Comparison of ENCODE assay signal across 14 cellular contexts in genomic region chr18:50289103-50289433, GRCh38. TPM values are rescaled to one million over a fixed set of nuclear protein-coding genes. Genes with fewer than 3 reads are reported as not detected.
DNase-seq lines count a peak whose midpoint lies in the region; TF ChIP-seq lines count a peak whose summit lies in the region.
"Had no signal": no experiment of that assay in that cellular context is flagged by ENCODE, and none has a peak within 500 bp of the region (broad histone marks: within the 10 kb centered on the region; RNA-seq: fewer than 3 reads in every experiment).

No MANE protein-coding gene starts in this region.

- CTCF ChIA-PET in PC-9 (lab: Charles Lee) (no interaction called here), OCI-LY7 (lab: Charles Lee; ENCODE audit: unreplicated experiment) (no interaction called here)

- H4K20me1 ChIP-seq in PC-9 (ENCODE audit: insufficient read depth): no peaks in the 10 kb centered on the region
- no peaks in the 10 kb centered on the region for H4K20me1 ChIP-seq in OCI-LY7 (ENCODE audit: insufficient read depth, low read length)

- no peaks in the 10 kb centered on the region for H3K27me3 Mint-ChIP-seq in activated naive CD4-positive, alpha-beta T cell treated with anti-CD3 and anti-CD28 coated beads, Interleukin-2, amount 50 U/mL, for 24 hours
- H3K27me3 Mint-ChIP-seq in dendritic cell treated with granulocyte-macrophage colony-stimulating factor and Interleukin-4, amounts not matched to agents 40 ng/mL and 50 ng/mL, for 4 days: no peaks in the 10 kb centered on the region
- no peaks in the 10 kb centered on the region for H3K27me3 Mint-ChIP-seq in type B pancreatic cell

- H3K9me3 ChIP-seq in PC-9 (ENCODE audit: insufficient read depth, low read depth) (no peaks in the 10 kb centered on the region), OCI-LY7 (ENCODE audit: low read length) (no peaks in the 10 kb centered on the region)
- H3K9me3 ChIP-seq: SJSA1 had no signal

- intact Hi-C loops in PC-9 (cut with micrococcal nuclease; ENCODE audit: unreplicated experiment) (no loop called here), OCI-LY7 (cut with micrococcal nuclease; ENCODE audit: unreplicated experiment) (no loop called here)
- intact Hi-C loops in dendritic cell treated with granulocyte-macrophage colony-stimulating factor and Interleukin-4, amounts not matched to agents 40 ng/mL and 50 ng/mL, for 4 days (cut with micrococcal nuclease): loop anchor here (10.0 kb wide), 2 partner anchors 474 to 794 kb away; partner anchors contain the start of genes ACAA2 and RPL17

- H3K4me3 ChIP-seq in PC-9 (no peak overlapping the region), OCI-LY7 (ENCODE audit: low read depth, low read length, poor library complexity, severe bottlenecking) (no peak overlapping the region)
- H3K4me3 ChIP-seq: SJSA1 had no signal

- H3K4me1 ChIP-seq in PC-9 (replicated peaks; ENCODE audit: insufficient read depth): 0 out of 2 replicates have a peak, but pooled peaks cover 12% of the 10 kb centered on the region
- no peaks in the 10 kb centered on the region for H3K4me1 ChIP-seq in OCI-LY7 (ENCODE audit: insufficient read depth, low read length, poor library complexity, severe bottlenecking)

- peaks cover 2% of the 10 kb centered on the region; the same call in 1 of the 2 replicates for H3F3A ChIP-seq in PC-9 (ENCODE audit: insufficient read depth, low read depth)

- H3K9me3 Mint-ChIP-seq in activated naive CD4-positive, alpha-beta T cell treated with anti-CD3 and anti-CD28 coated beads, Interleukin-2, amount 50 U/mL, for 24 hours: no peaks in the 10 kb centered on the region
- no peaks in the 10 kb centered on the region for H3K9me3 Mint-ChIP-seq in dendritic cell treated with granulocyte-macrophage colony-stimulating factor and Interleukin-4, amounts not matched to agents 40 ng/mL and 50 ng/mL, for 4 days
- H3K9me3 Mint-ChIP-seq in type B pancreatic cell: no peaks in the 10 kb centered on the region

- TF ChIP-seq CTCF in PC-9 (conservative IDR thresholded peaks at IDR 0.05): no peak
- no peak for TF ChIP-seq CTCF in type B pancreatic cell (conservative IDR thresholded peaks at IDR 0.05)
- no peak for TF ChIP-seq CTCF in OCI-LY7 (conservative IDR thresholded peaks at IDR 0.05; ENCODE audit: low read length)

- H3K27ac ChIP-seq in PC-9 (no peak overlapping the region), OCI-LY7 (ENCODE audit: low read depth, low read length, poor library complexity, severe bottlenecking) (no peak overlapping the region)
- H3K27ac ChIP-seq: SJSA1 had no signal

- peaks cover 11% of the 10 kb centered on the region for H3K36me3 Mint-ChIP-seq in activated naive CD4-positive, alpha-beta T cell treated with anti-CD3 and anti-CD28 coated beads, Interleukin-2, amount 50 U/mL, for 24 hours
- H3K36me3 Mint-ChIP-seq in dendritic cell treated with granulocyte-macrophage colony-stimulating factor and Interleukin-4, amounts not matched to agents 40 ng/mL and 50 ng/mL, for 4 days (ENCODE audit: low read depth): peaks cover 37% of the 10 kb centered on the region
- peaks cover 11% of the 10 kb centered on the region for H3K36me3 Mint-ChIP-seq in type B pancreatic cell

- no peak for DNase-seq in activated naive CD4-positive, alpha-beta T cell treated with anti-CD3 and anti-CD28 coated beads, Interleukin-2, amount 50 U/mL, for 16 hours
- DNase-seq in PC-9 (no peak), type B pancreatic cell (ENCODE audit: extremely low spot score, unreplicated experiment) (no peak), retina (no peak), NCI-H524 (lab: John Stamatoyannopoulos, UW) (no peak), OCI-LY7 (ENCODE audit: low spot score) (no peak)
- DNase-seq: activated CD4-positive, CD25-positive, alpha-beta regulatory T cell treated with anti-CD3 and anti-CD28 coated beads, Interleukin-2, amount 50 U/mL, for 72 hours; cerebellar nuclear complex; NCI-H187; NCI-H774; stimulated activated naive CD4-positive, alpha-beta T cell treated with Interleukin-2 at 50 U/mL for 16 hours had no signal

- peak overlapping the region; percentile 82 for H3K4me2 ChIP-seq in PC-9
- no peak overlapping the region for H3K4me2 ChIP-seq in OCI-LY7 (ENCODE audit: low read length)

- H3K27me3 ChIP-seq in PC-9 (ENCODE audit: insufficient read depth, low read depth): no peaks in the 10 kb centered on the region

- H3K36me3 ChIP-seq in PC-9 (ENCODE audit: low read depth) (no peaks in the 10 kb centered on the region), OCI-LY7 (ENCODE audit: insufficient read depth, low read length) (peaks cover 16% of the 10 kb centered on the region)

- H3K27ac Mint-ChIP-seq in activated naive CD4-positive, alpha-beta T cell treated with anti-CD3 and anti-CD28 coated beads, Interleukin-2, amount 50 U/mL, for 24 hours: peak overlapping the region; percentile 91
- peak overlapping the region; percentile 75 for H3K27ac Mint-ChIP-seq in dendritic cell treated with granulocyte-macrophage colony-stimulating factor and Interleukin-4, amounts not matched to agents 40 ng/mL and 50 ng/mL, for 4 days
- no peak overlapping the region for H3K27ac Mint-ChIP-seq in type B pancreatic cell

- H2AFZ ChIP-seq in PC-9 (no peak overlapping the region), OCI-LY7 (ENCODE audit: low read length) (no peak overlapping the region)

- H3K9me2 ChIP-seq in PC-9 (ENCODE audit: insufficient read depth) (no peaks in the 10 kb centered on the region), OCI-LY7 (ENCODE audit: insufficient read depth, low read length) (no peaks in the 10 kb centered on the region)

- POLR2A ChIA-PET in PC-9 (lab: Charles Lee; ENCODE audit: unreplicated experiment) (no interaction called here), OCI-LY7 (lab: Charles Lee) (interaction anchor here (0.8 to 1.5 kb wide), 4 partner anchors 15 to 67 kb away, joined by 3 to 7 read pairs (median 3); no protein-coding TSS in a partner anchor)

- BruUV-seq in PC-9 (replicated peaks; lab: Mats Ljungman, UMichigan) (no TSS peak), OCI-LY7 (replicated peaks; lab: Mats Ljungman, UMichigan) (no TSS peak)

- peaks cover 17% of the 10 kb centered on the region for H3K79me2 ChIP-seq in PC-9 (ENCODE audit: low read depth)
- peaks cover 17% of the 10 kb centered on the region for H3K79me2 ChIP-seq in OCI-LY7 (ENCODE audit: insufficient read depth, low read depth, low read length)

- H3K4me3 Mint-ChIP-seq in activated naive CD4-positive, alpha-beta T cell treated with anti-CD3 and anti-CD28 coated beads, Interleukin-2, amount 50 U/mL, for 24 hours: peak overlapping the region; percentile 83
- H3K4me3 Mint-ChIP-seq in dendritic cell treated with granulocyte-macrophage colony-stimulating factor and Interleukin-4, amounts not matched to agents 40 ng/mL and 50 ng/mL, for 4 days: peak overlapping the region; percentile 49
- H3K4me3 Mint-ChIP-seq in type B pancreatic cell: peak overlapping the region; percentile 76

- peaks cover 24% of the 10 kb centered on the region for H3K4me1 Mint-ChIP-seq in activated naive CD4-positive, alpha-beta T cell treated with anti-CD3 and anti-CD28 coated beads, Interleukin-2, amount 50 U/mL, for 24 hours
- H3K4me1 Mint-ChIP-seq in dendritic cell treated with granulocyte-macrophage colony-stimulating factor and Interleukin-4, amounts not matched to agents 40 ng/mL and 50 ng/mL, for 4 days (ENCODE audit: low read depth): peaks cover 40% of the 10 kb centered on the region
- peaks cover 16% of the 10 kb centered on the region for H3K4me1 Mint-ChIP-seq in type B pancreatic cell (ENCODE audit: unreplicated experiment)

RNA-seq across cellular contexts. Expression of gene CXXC1, which starts 1.6 kb away (rescaled TPM):
- total RNA-seq in PC-9 (2021) (48.2 and 54.7 TPM in 2 replicates), type B pancreatic cell (ENCODE audit: low replicate concordance) (88.7 and 95.1 TPM in 2 replicates), OCI-LY7 (2022) (79.1 and 97.4 TPM in 2 replicates)
- total RNA-seq in OCI-LY7 (2014; rRNA removed; shearing (Covaris generic)): 54.4 and 61.7 TPM in 2 replicates

RNA-seq across cellular contexts. Expression of gene MBD1, which starts 7.7 kb away (rescaled TPM):
- total RNA-seq in PC-9 (2021) (43.2 and 43.5 TPM in 2 replicates), type B pancreatic cell (ENCODE audit: low replicate concordance) (66.3 and 81.9 TPM in 2 replicates), OCI-LY7 (2022) (44.1 and 47.3 TPM in 2 replicates)
- 39.8 and 42.2 TPM in 2 replicates for total RNA-seq in OCI-LY7 (2014; rRNA removed; shearing (Covaris generic))

RNA-seq across cellular contexts. Expression of gene CFAP53, which starts 22.8 kb away (rescaled TPM):
- 1.9 and 2.1 TPM in 2 replicates for total RNA-seq in PC-9 (2021)
- 0.59 and 1.1 TPM in 2 replicates for total RNA-seq in type B pancreatic cell (ENCODE audit: low replicate concordance)
- 0.57 TPM in 1 of 2 replicates, not detected in the other for total RNA-seq in OCI-LY7 (2014; rRNA removed; shearing (Covaris generic))
- total RNA-seq in OCI-LY7 (2022): 0.52 and 0.86 TPM in 2 replicates
